ENCODE assay signal across 1 cellular context in the genomic region with DNA sequence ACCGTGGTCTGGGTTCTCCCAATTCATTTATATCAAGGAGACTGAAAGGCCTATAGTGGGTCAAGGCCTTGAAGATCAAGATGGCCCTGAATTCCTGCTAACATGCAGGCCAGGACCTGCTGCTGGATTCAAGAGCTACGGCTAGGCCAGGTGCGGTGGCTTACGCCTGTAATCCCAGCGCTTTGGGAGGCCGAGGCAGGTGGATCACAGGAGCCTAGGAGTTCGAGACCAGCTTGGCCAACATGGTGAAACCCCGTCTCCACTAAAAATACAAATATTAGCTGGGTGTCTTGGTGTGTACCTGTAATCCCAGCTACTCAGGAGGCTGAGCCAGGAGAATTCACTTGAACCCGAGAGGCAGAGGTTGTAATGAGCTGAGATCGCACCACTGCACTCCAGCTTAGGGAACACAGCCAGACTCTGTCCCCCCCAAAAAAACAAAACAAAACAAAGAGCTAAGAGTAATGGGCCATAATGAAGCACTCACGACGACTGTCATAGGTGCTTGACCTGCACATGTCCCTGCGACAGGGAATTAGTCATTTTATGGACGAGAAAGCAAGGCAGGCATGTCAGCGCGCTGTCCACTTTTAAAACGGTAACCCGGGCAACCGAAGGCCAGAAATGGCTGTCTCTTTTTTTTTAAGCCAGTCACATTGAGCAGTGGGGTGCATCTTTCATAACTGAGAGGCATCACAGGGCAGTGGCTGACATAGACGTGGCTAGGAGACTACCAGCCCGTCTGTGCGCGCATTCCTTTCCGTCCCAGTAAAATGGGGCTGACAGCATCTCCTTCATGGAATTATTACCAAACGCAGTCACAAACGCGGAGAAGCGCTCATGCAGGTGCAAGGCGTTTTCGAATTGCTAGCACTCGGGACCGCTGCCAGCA.
TF ChIP-seq lines count a peak whose summit lies in the region.

No MANE protein-coding gene starts in this region.

TF ChIP-seq in HEK293, 187 proteins besides CTCF, POLR2A, EP300 and RAD21 (continued from another document):
- TF ChIP-seq ZNF274 (IDR thresholded peaks at IDR 0.05; ENCODE audit: low read length), result no peak
- TF ChIP-seq ZNF274 (tag by site-specific recombination; IDR thresholded peaks at IDR 0.05; ENCODE audit: borderline replicate concordance), result no peak
- peak; percentile 31; the same call in 1 of the 2 replicates for TF ChIP-seq ZEB2 (tag by site-specific recombination; IDR thresholded peaks at IDR 0.05)
- peak; percentile 72 for TF ChIP-seq ZBTB17 (tag by site-specific recombination; IDR thresholded peaks at IDR 0.05)
- 0 out of 2 replicates have a peak, but pooled peaks have one; percentile 3 for TF ChIP-seq ZNF843 (tag by site-specific recombination; IDR thresholded peaks at IDR 0.05)
- peak; percentile 52; the same call in 1 of the 2 replicates for TF ChIP-seq ZBTB48 (tag by site-specific recombination; IDR thresholded peaks at IDR 0.05)
- 0 out of 2 replicates have a peak, but pooled peaks have one; percentile 31 for TF ChIP-seq ZNF184 (tag by site-specific recombination; IDR thresholded peaks at IDR 0.05)
- TF ChIP-seq GLIS2 (tag by site-specific recombination; IDR thresholded peaks at IDR 0.05), result no peak
- TF ChIP-seq, protein P1, sequence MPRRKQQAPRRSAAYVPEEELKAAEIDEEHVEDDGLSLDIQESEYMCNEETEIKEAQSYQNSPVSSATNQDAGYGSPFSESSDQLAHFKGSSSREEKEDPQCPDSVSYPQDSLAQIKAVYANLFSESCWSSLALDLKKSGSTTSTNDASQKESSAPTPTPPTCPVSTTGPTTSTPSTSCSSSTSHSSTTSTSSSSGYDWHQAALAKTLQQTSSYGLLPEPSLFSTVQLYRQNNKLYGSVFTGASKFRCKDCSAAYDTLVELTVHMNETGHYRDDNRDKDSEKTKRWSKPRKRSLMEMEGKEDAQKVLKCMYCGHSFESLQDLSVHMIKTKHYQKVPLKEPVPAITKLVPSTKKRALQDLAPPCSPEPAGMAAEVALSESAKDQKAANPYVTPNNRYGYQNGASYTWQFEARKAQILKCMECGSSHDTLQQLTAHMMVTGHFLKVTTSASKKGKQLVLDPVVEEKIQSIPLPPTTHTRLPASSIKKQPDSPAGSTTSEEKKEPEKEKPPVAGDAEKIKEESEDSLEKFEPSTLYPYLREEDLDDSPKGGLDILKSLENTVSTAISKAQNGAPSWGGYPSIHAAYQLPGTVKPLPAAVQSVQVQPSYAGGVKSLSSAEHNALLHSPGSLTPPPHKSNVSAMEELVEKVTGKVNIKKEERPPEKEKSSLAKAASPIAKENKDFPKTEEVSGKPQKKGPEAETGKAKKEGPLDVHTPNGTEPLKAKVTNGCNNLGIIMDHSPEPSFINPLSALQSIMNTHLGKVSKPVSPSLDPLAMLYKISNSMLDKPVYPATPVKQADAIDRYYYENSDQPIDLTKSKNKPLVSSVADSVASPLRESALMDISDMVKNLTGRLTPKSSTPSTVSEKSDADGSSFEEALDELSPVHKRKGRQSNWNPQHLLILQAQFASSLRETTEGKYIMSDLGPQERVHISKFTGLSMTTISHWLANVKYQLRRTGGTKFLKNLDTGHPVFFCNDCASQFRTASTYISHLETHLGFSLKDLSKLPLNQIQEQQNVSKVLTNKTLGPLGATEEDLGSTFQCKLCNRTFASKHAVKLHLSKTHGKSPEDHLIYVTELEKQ (tag by site-specific recombination; IDR thresholded peaks at IDR 0.05; ENCODE audit: borderline replicate concordance), result 0 out of 2 replicates have a peak, but pooled peaks have one; percentile 7
- no peak for TF ChIP-seq KLF9 (tag by site-specific recombination; IDR thresholded peaks at IDR 0.05; ENCODE audit: low read depth)
- peak; percentile 71; the same call in 1 of the 2 replicates for TF ChIP-seq ZNF394 (tag by site-specific recombination; IDR thresholded peaks at IDR 0.05; ENCODE audit: borderline replicate concordance)
